Comparison of ENCODE assay signal across 8 cellular contexts in the genomic region with DNA sequence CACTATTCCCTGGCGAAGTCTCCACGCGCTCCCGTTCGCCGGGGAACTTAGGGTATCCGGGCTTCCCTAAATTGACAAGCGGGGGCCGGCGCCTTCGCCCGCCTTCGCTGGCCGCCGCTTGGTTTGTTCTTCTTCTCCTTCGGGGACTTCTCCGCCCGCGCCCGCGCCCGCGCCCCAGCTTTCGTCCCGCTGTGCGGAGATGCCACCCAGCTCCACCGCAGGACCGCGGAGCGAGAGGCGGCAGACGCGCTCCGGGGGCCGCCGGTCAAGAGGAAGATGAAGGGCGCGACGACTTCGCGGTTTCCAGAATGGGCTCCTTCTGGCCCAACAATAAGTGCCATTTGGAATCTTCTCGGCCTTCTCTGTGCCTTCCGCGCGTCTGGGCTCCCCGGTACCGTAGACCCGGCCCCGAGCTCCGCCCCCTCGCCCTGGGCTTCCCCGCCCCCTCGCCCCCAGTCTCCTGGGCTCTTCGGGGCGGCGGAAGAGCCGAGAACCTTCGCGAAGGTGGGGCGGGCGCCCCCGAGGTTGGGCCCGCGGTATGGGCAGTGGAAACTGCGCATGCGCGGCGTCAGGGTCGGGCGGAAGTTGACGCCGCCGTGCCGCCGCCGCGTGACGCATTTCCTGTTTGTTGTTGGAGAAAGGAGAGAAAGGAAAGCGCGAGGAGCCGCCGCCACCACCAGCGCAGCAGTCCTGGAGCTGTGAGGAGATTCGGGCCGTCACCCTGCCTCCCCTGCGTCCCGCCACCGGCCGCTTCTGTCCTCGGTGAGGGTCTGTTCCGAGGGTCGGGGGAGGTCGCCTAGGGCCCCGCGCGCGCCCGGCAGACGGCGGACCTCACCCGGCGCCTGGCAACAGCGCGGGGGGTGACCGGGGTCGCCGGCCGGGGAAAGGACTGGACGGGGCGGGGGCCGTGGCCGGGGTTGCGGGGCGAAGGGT. TPM values are rescaled to one million over a fixed set of nuclear protein-coding genes. Genes with fewer than 3 reads are reported as not detected.
DNase-seq lines count a peak whose midpoint lies in the region; ATAC-seq and TF ChIP-seq lines count a peak whose summit lies in the region.

Gene DNAJB6 (plus strand): TSS at position 622 of the 933 bp plus-strand sequence. CDS start 21,569 bp downstream, outside the sequence.

- no peaks in the 10 kb centered on the region for H3K9me3 Mint-ChIP-seq in activated B cell treated with CpG ODN at 0.5 μM for 24 hours

- peak within 1 kb of the TSS; percentile 88 for H2AFZ ChIP-seq in smooth muscle cell (ENCODE audit: low read depth)

- H3K4me1 ChIP-seq in smooth muscle cell (ENCODE audit: low read depth): peaks cover 10% of the 10 kb centered on the region

- peaks cover 42% of the 10 kb centered on the region for H3K79me2 ChIP-seq in smooth muscle cell (ENCODE audit: low read depth)

- peaks cover 11% of the 10 kb centered on the region for H3F3A ChIP-seq in smooth muscle cell (ENCODE audit: low read depth)

- H3K4me3 ChIP-seq in cardiac fibroblast (replicated peaks in 1 of 2; ENCODE audit: low read depth in 2 of 2, low read length in 2 of 2) (peak within 1 kb of the TSS; percentile 74 to 80), smooth muscle cell (peak within 1 kb of the TSS; percentile 100)

- H3K36me3 ChIP-seq in smooth muscle cell (ENCODE audit: low read depth): no peaks in the 10 kb centered on the region

- peaks cover 19% of the 10 kb centered on the region for H3K36me3 Mint-ChIP-seq in activated B cell treated with CpG ODN at 0.5 μM for 24 hours (ENCODE audit: low read depth)

- POLR2A ChIA-PET in activated B cell treated with CpG ODN at 0.5 μM for 24 hours (lab: Charles Lee): interaction anchor here (1.3 to 1.5 kb wide), 2 partner anchors 20 to 34 kb away, joined by 5 to 13 read pairs; no protein-coding TSS in a partner anchor

- H3K27me3 ChIP-seq in smooth muscle cell (ENCODE audit: low read depth): no peaks in the 10 kb centered on the region

- H3K27me3 Mint-ChIP-seq in activated B cell treated with CpG ODN at 0.5 μM for 24 hours: no peaks in the 10 kb centered on the region

- DNase-seq in AG08395 (ENCODE audit: low spot score) (peak; percentile 97), NCI-H2227 treated with DMSO at 0.1 percent for 48 hours (lab: John Stamatoyannopoulos, UW) (peak; percentile 96), activated B cell treated with CpG ODN at 0.5 μM for 24 hours (peak; percentile 97), cardiac fibroblast (ENCODE audit: low read depth in 2 of 2) (peak; percentile 94 to 96), iPS-NIHi7 (ENCODE audit: extremely low spot score) (peak; percentile 94), smooth muscle cell (lab: John Stamatoyannopoulos, UW; ENCODE audit: unreplicated experiment) (peak; percentile 81)

- peak; percentile 79 for ATAC-seq in GM18909 (IDR thresholded peaks at IDR 0.05; ENCODE audit: poor library complexity, unreplicated experiment)
- ATAC-seq in HG03159 (IDR thresholded peaks at IDR 0.05; ENCODE audit: unreplicated experiment): peak; percentile 70
- ATAC-seq in activated B cell treated with CpG ODN at 0.5 μM for 24 hours (ENCODE audit: low read depth): peak; percentile 82

- no peaks in the 10 kb centered on the region for H3K9me3 ChIP-seq in smooth muscle cell (replicated peaks; ENCODE audit: low read depth)

- TF ChIP-seq CTCF in activated B cell treated with CpG ODN at 0.5 μM for 24 hours (IDR thresholded peaks at IDR 0.05): no peak
- no peak for TF ChIP-seq CTCF in cardiac fibroblast (IDR thresholded peaks at IDR 0.05; ENCODE audit: low read depth, low read length)
- no peak for TF ChIP-seq CTCF in smooth muscle cell (IDR thresholded peaks at IDR 0.05; ENCODE audit: borderline replicate concordance, insufficient read depth, poor library complexity, severe bottlenecking)

- peak within 1 kb of the TSS; percentile 95 for H3K4me3 Mint-ChIP-seq in activated B cell treated with CpG ODN at 0.5 μM for 24 hours

- peak within 1 kb of the TSS; percentile 99 for H3K9ac ChIP-seq in smooth muscle cell (ENCODE audit: low read depth)

- H3K27ac ChIP-seq in smooth muscle cell (ENCODE audit: low read depth): peak within 1 kb of the TSS; percentile 99

- peak within 1 kb of the TSS; percentile 98 for H3K4me2 ChIP-seq in smooth muscle cell

- peaks cover 43% of the 10 kb centered on the region for H4K20me1 ChIP-seq in smooth muscle cell (ENCODE audit: low read depth)

- H3K4me1 Mint-ChIP-seq in activated B cell treated with CpG ODN at 0.5 μM for 24 hours: peaks cover 63% of the 10 kb centered on the region

- peak within 1 kb of the TSS; percentile 97 for H3K27ac Mint-ChIP-seq in activated B cell treated with CpG ODN at 0.5 μM for 24 hours

- WGBS in smooth muscle cell (ENCODE audit: low lambda C conversion rate): 2% methylated on average over 80 of the region's 114 CpGs

- intact Hi-C loops in activated B cell treated with CpG ODN at 0.5 μM for 24 hours (cut with micrococcal nuclease): loop anchor here (1.0 to 5.0 kb wide), 10 partner anchors 34 to 1694 kb away; partner anchors contain the start of genes DYNC2I1, LMBR1, NOM1 and RBM33

- CTCF ChIA-PET in activated B cell treated with CpG ODN at 0.5 μM for 24 hours (lab: Charles Lee): no interaction called here

RNA-seq across cellular contexts. Expression of gene DNAJB6, which starts in this region (rescaled TPM):
- total RNA-seq in activated B cell treated with CpG ODN at 0.5 μM for 24 hours (74.3 and 75.6 TPM in 2 replicates), smooth muscle cell (104 and 111 TPM in 2 replicates)
- 103 and 140 TPM in 2 replicates for polyA plus RNA-seq in smooth muscle cell

Comparison
In these comparisons a context has a peak if more than half of its experiments do, and no peak if none do; other contexts are left out.
1. Peak in every context shown above with its lines: DNase-seq, ATAC-seq, H3K4me3 ChIP-seq and H3K27ac ChIP-seq.